ENCODE assay signal across 24 cellular contexts in the genomic region with DNA sequence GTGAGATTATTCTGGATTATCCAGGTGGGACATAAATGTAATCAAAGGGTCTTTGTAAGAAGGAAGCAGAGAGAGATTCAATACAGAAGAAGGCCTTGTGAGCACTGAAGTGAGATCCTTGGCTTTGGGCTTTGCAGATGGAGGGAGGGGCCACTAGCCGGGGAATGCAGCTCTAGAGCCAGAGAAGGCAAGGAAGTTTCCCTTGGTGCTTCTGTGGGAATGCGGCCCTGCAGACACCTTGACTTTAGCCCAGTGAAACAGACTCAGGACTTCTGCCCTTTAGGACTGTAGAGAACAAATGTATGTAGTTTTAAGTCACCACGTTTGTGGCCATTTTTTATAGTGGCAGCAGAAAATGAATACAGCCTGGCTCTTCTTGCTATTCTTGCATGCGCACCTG. TPM values are rescaled to one million over a fixed set of nuclear protein-coding genes. Genes with fewer than 3 reads are reported as not detected.
DNase-seq lines count a peak whose midpoint lies in the region; ATAC-seq and TF ChIP-seq lines count a peak whose summit lies in the region.
"Had no signal": no experiment of that assay in that cellular context is flagged by ENCODE, and none has a peak within 500 bp of the region (broad histone marks: within the 10 kb centered on the region; RNA-seq: fewer than 3 reads in every experiment).

No MANE protein-coding gene starts in this region.

- H3K36me3 ChIP-seq in breast epithelium (no peaks in the 10 kb centered on the region), endodermal cell (ENCODE audit: control insufficient read depth, insufficient read depth, low read length) (no peaks in the 10 kb centered on the region), tibial nerve (no peaks in the 10 kb centered on the region)

- CTCF ChIA-PET in MCF 10A (lab: Yijun Ruan, JAX): interaction anchor here (1.0 kb wide), 1 partner anchor 12 kb away, joined by 3 read pairs; no protein-coding TSS in a partner anchor

- H3K27ac ChIP-seq in breast epithelium (no peak overlapping the region), endodermal cell (ENCODE audit: low read depth, low read length) (no peak overlapping the region), tibial nerve (peak overlapping the region; percentile 56 to 89 (median 72))
- H3K27ac ChIP-seq: GM23248 had no signal

- H3K4me1 ChIP-seq in breast epithelium: no peaks in the 10 kb centered on the region
- no peaks in the 10 kb centered on the region for H3K4me1 ChIP-seq in endodermal cell (ENCODE audit: control insufficient read depth, insufficient read depth, low read length)
- peaks cover 0 to 8% (median 0%) of the 10 kb centered on the region in 4 donors for H3K4me1 ChIP-seq in tibial nerve
- H3K4me1 ChIP-seq: A549 had no signal

- no peak for ATAC-seq in GM19397 (IDR thresholded peaks at IDR 0.05; ENCODE audit: unreplicated experiment)
- ATAC-seq: A549, GM12878 had no signal

- no peak for DNase-seq in MCF 10A (ENCODE audit: unreplicated experiment)
- no peak for DNase-seq in breast epithelium (ENCODE audit: low spot score in 2 of 2)
- DNase-seq in endodermal cell: peak; percentile 28
- peak; percentile 41 for DNase-seq in posterior vena cava (ENCODE audit: low spot score)
- DNase-seq in tibial nerve (ENCODE audit: low spot score in 2 of 2): no peak
- no peak for DNase-seq in SHP77 treated with DMSO at 0.1 percent for 48 hours (lab: John Stamatoyannopoulos, UW)
- DNase-seq in Ammon's horn (ENCODE audit: low spot score): no peak
- DNase-seq: 8988T; ACHN; AML-193; C1 segment of cervical spinal cord; Calu3; CD4-positive, alpha-beta memory T cell; COR-L47; DMS53; DND-41; GM23248; H7; HCEC 1CT had no signal

- intact Hi-C loops in MCF 10A (cut with micrococcal nuclease): no loop called here
- intact Hi-C loops in breast epithelium (cut with DNase I; ENCODE audit: low total_unique reads): no loop called here
- intact Hi-C loops in posterior vena cava (cut with DNase I): no loop called here

- TF ChIP-seq EP300 in tibial nerve (IDR thresholded peaks at IDR 0.05): no peak

- no peaks in the 10 kb centered on the region for H3K36me3 Mint-ChIP-seq in MCF 10A (ENCODE audit: insufficient read depth, unreplicated experiment)
- no peaks in the 10 kb centered on the region for H3K36me3 Mint-ChIP-seq in endodermal cell (ENCODE audit: low read depth)
- H3K36me3 Mint-ChIP-seq: CD4-positive, alpha-beta memory T cell had no signal

- H3K4me1 Mint-ChIP-seq in MCF 10A (ENCODE audit: insufficient read depth, unreplicated experiment) (peaks cover 18% of the 10 kb centered on the region), endodermal cell (no peaks in the 10 kb centered on the region)
- H3K4me1 Mint-ChIP-seq: CD4-positive, alpha-beta memory T cell had no signal

- TF ChIP-seq POLR2A in breast epithelium (IDR thresholded peaks at IDR 0.05) (no peak), tibial nerve (IDR thresholded peaks at IDR 0.05) (no peak)

- no peak overlapping the region for H3K9ac ChIP-seq in endodermal cell (ENCODE audit: extremely low read depth, low read length, poor library complexity, severe bottlenecking)
- H3K9ac ChIP-seq: GM23248 had no signal

- H3K27me3 ChIP-seq in breast epithelium: no peaks in the 10 kb centered on the region
- no peaks in the 10 kb centered on the region for H3K27me3 ChIP-seq in endodermal cell (ENCODE audit: control insufficient read depth, insufficient read depth, low read length, poor library complexity, severe bottlenecking)
- H3K27me3 ChIP-seq in tibial nerve: no peaks in the 10 kb centered on the region

- H3K9me3 Mint-ChIP-seq in MCF 10A (ENCODE audit: unreplicated experiment): no peaks in the 10 kb centered on the region
- H3K9me3 Mint-ChIP-seq in endodermal cell: no peaks in the 10 kb centered on the region
- H3K9me3 Mint-ChIP-seq: CD4-positive, alpha-beta memory T cell had no signal

- H3K27ac Mint-ChIP-seq in MCF 10A (ENCODE audit: low read depth, unreplicated experiment) (peak overlapping the region; percentile 93), endodermal cell (no peak overlapping the region)

- H3K4me3 Mint-ChIP-seq in MCF 10A (ENCODE audit: unreplicated experiment): no peak overlapping the region
- no peak overlapping the region for H3K4me3 Mint-ChIP-seq in endodermal cell
- H3K4me3 Mint-ChIP-seq: CD4-positive, alpha-beta memory T cell had no signal

- H3K4me3 ChIP-seq in breast epithelium (no peak overlapping the region), endodermal cell (ENCODE audit: low read length) (no peak overlapping the region), tibial nerve (no peak overlapping the region)
- H3K4me3 ChIP-seq: A549, GM12878, GM23248 had no signal

- H3K27me3 Mint-ChIP-seq in MCF 10A (ENCODE audit: insufficient read depth, unreplicated experiment) (no peaks in the 10 kb centered on the region), endodermal cell (ENCODE audit: insufficient read depth) (no peaks in the 10 kb centered on the region)

- POLR2A ChIA-PET in MCF 10A (lab: Yijun Ruan, JAX): no interaction called here

- H3K9me3 ChIP-seq in breast epithelium: no peaks in the 10 kb centered on the region
- H3K9me3 ChIP-seq in endodermal cell (ENCODE audit: control insufficient read depth, low read length): no peaks in the 10 kb centered on the region
- no peaks in the 10 kb centered on the region for H3K9me3 ChIP-seq in tibial nerve

- no TSS peak for BruUV-seq in MCF 10A (replicated peaks; lab: Mats Ljungman, UMichigan)

- WGBS in endodermal cell (ENCODE audit: insufficient coverage in 1 of 2, insufficient read length in 1 of 2), 2 experiments: 89 to 100% methylated on average over 4 of the region's 4 CpGs
- WGBS in tibial nerve, 2 donors: 73 to 86% methylated on average over 4 of the region's 4 CpGs

- TF ChIP-seq CTCF in MCF 10A (IDR thresholded peaks at IDR 0.05; ENCODE audit: unreplicated experiment) (no peak), breast epithelium (IDR thresholded peaks at IDR 0.05) (no peak), endodermal cell (conservative IDR thresholded peaks at IDR 0.05) (no peak), tibial nerve (IDR thresholded peaks at IDR 0.05) (no peak)

RNA-seq across cellular contexts. Expression of a gene that starts 8.1 kb away (rescaled TPM):
- not detected in 2 replicates for total RNA-seq in MCF 10A (2022)
- not detected for total RNA-seq in breast epithelium
- not detected for total RNA-seq in endodermal cell
- polyA plus RNA-seq in endodermal cell (2013, experiment 1 of 2): not detected
- polyA plus RNA-seq in endodermal cell (2013, experiment 2 of 2): not detected
- total RNA-seq in posterior vena cava: not detected
- total RNA-seq in tibial nerve: not detected
- total RNA-seq: Calu3; CD4-positive, alpha-beta memory T cell; GM12878; GM23248; H1; H7 had no signal
- polyA plus RNA-seq: A549; BJ; CD4-positive, alpha-beta memory T cell; GM12878; GM23248 had no signal

RNA-seq across cellular contexts. Expression of a gene that starts 19.6 kb away (rescaled TPM):
- total RNA-seq in MCF 10A (2022) (46.1 and 64.9 TPM in 2 replicates), breast epithelium (10 to 100 TPM; 18.4 to 20.3 (median 20.0) TPM), endodermal cell (1 to 10 TPM in 1 of 2 donors, under 1 TPM in 1; 0.66 to 3.0 TPM), posterior vena cava (10 to 100 TPM; 14.0 to 19.9 TPM), tibial nerve (10 to 100 TPM; 22.8 to 55.3 (median 42.1) TPM)
- 4.5 TPM for polyA plus RNA-seq in endodermal cell (2013, experiment 1 of 2)
- polyA plus RNA-seq in endodermal cell (2013, experiment 2 of 2): 3.7 TPM
- total RNA-seq: Calu3, GM23248 had no signal

RNA-seq across cellular contexts. Expression of a gene that starts 27.5 kb away (rescaled TPM):
- 2.7 and 7.4 TPM in 2 replicates for total RNA-seq in MCF 10A (2022)
- 1 to 10 TPM in 2 of 3 donors, not detected in 1; 1.6 to 6.3 TPM for total RNA-seq in breast epithelium
- total RNA-seq in endodermal cell: 1 to 10 TPM; 1.8 to 2.9 TPM
- polyA plus RNA-seq in endodermal cell (2013, experiment 1 of 2): 2.1 TPM
- 3.7 TPM for polyA plus RNA-seq in endodermal cell (2013, experiment 2 of 2)
- 1 to 10 TPM in 1 of 2 donors, under 1 TPM in 1; 0.88 to 5.3 TPM for total RNA-seq in posterior vena cava
- total RNA-seq in tibial nerve: 10 to 100 TPM; 12.9 to 47.6 (median 22.7) TPM
- total RNA-seq: CD4-positive, alpha-beta memory T cell; GM12878 had no signal
- polyA plus RNA-seq: CD4-positive, alpha-beta memory T cell; GM23248 had no signal

Comparison
In these comparisons a context has a peak if more than half of its experiments do, and no peak if none do; other contexts are left out.
1. DNase-seq: peak in endodermal cell (single experiment) and posterior vena cava (single experiment); none in MCF 10A (single experiment), breast epithelium (0 of 2), tibial nerve (0 of 2), SHP77 treated with DMSO at 0.1 percent for 48 hours (single experiment) and Ammon's horn (single experiment).
2. H3K27ac ChIP-seq: peak in tibial nerve (4 of 4); none in breast epithelium (0 of 2) and endodermal cell (single experiment).